26 cellular contexts compared by ENCODE assay signal in the genomic region with DNA sequence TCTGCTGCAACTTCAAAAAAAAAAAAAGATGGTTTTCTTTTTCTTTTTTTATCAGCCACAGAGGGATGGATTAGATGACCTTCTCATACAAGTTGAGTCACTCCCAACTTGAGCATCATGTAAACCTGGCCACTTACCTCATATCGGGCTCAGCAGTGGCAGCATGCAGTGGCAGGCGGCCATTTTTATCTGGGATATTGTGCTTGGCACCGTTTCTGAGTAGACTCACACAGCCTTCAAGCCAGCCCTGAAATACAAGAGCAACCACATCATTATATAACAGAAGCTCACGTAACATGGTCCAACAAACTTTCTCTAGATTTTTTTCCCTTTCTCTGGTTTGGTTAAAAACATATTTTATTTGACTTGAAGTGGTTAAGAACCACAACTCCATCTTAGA.
DNase-seq lines count a peak whose midpoint lies in the region; ATAC-seq, FAIRE-seq and TF ChIP-seq lines count a peak whose summit lies in the region.
"Had no signal": no experiment of that assay in that cellular context is flagged by ENCODE, and none has a peak within 500 bp of the region (broad histone marks: within the 10 kb centered on the region; RNA-seq: fewer than 3 reads in every experiment).

No MANE protein-coding gene starts in this region.

- H3K4me2 ChIP-seq in astrocyte (ENCODE audit: low read length): no peak overlapping the region
- H3K4me2 ChIP-seq in skeletal muscle satellite cell (ENCODE audit: low read length): peak overlapping the region; percentile 14

- TF ChIP-seq CTCF in astrocyte (IDR thresholded peaks at IDR 0.05; ENCODE audit: insufficient read depth, low read depth, low read length): no peak
- no peak for TF ChIP-seq CTCF in fibroblast of the aortic adventitia (IDR thresholded peaks at IDR 0.05; ENCODE audit: insufficient read depth, low read length)

- no peaks in the 10 kb centered on the region for H3K9me3 ChIP-seq in astrocyte (ENCODE audit: insufficient read depth, low read depth, low read length)
- no peaks in the 10 kb centered on the region for H3K9me3 ChIP-seq in skeletal muscle satellite cell (replicated peaks; ENCODE audit: low read length)
- H3K9me3 ChIP-seq: tibial nerve had no signal

- H3K4me3 ChIP-seq in astrocyte (ENCODE audit: insufficient read depth, low read depth, low read length) (no peak overlapping the region), fibroblast of the aortic adventitia (ENCODE audit: low read depth, low read length) (no peak overlapping the region), skeletal muscle satellite cell (ENCODE audit: low read length) (no peak overlapping the region)
- H3K4me3 ChIP-seq: tibial nerve had no signal

- no peak for TF ChIP-seq POLR2A in GM12892 (IDR thresholded peaks at IDR 0.05; ENCODE audit: low read depth, low read length)

- POLR2A ChIA-PET in naive thymus-derived CD8-positive, alpha-beta T cell (lab: Charles Lee): no interaction called here

- H3K4me1 Mint-ChIP-seq in astrocyte (ENCODE audit: low read depth, unreplicated experiment): peaks cover 13% of the 10 kb centered on the region
- peaks cover 18 to 33% (median 24%) of the 10 kb centered on the region in 4 donors for H3K4me1 Mint-ChIP-seq in naive thymus-derived CD8-positive, alpha-beta T cell
- H3K4me1 Mint-ChIP-seq: central memory CD8-positive, alpha-beta T cell had no signal

- H4K20me1 ChIP-seq in astrocyte (ENCODE audit: insufficient read depth, low read length): no peaks in the 10 kb centered on the region

- H3K36me3 ChIP-seq in astrocyte (ENCODE audit: insufficient read depth, low read length) (no peaks in the 10 kb centered on the region), skeletal muscle satellite cell (ENCODE audit: insufficient read depth, low read length) (no peaks in the 10 kb centered on the region)
- H3K36me3 ChIP-seq: tibial nerve had no signal

- peak overlapping the region; percentile 64 for H3K27ac ChIP-seq in astrocyte (ENCODE audit: low read depth, low read length)
- H3K27ac ChIP-seq: parathyroid adenoma, RWPE1, VCaP had no signal

- peaks cover 2% of the 10 kb centered on the region for H3K27me3 Mint-ChIP-seq in astrocyte (ENCODE audit: low read depth, unreplicated experiment)
- H3K27me3 Mint-ChIP-seq in naive thymus-derived CD8-positive, alpha-beta T cell: no peaks in the 10 kb centered on the region

- H3K36me3 Mint-ChIP-seq in astrocyte (ENCODE audit: low read depth, unreplicated experiment): no peaks in the 10 kb centered on the region
- H3K36me3 Mint-ChIP-seq in naive thymus-derived CD8-positive, alpha-beta T cell: no peaks in the 10 kb centered on the region
- H3K36me3 Mint-ChIP-seq: activated CD4-positive, alpha-beta memory T cell treated with anti-CD3 and anti-CD28 coated beads for 36 hours; activated naive CD4-positive, alpha-beta T cell treated with anti-CD3 and anti-CD28 coated beads, Interleukin-2, amount 50 U/mL, for 72 hours; CD4-positive, CD25-positive, alpha-beta regulatory T cell had no signal

- H3K9me3 Mint-ChIP-seq in astrocyte (ENCODE audit: unreplicated experiment): no peaks in the 10 kb centered on the region
- no peaks in the 10 kb centered on the region for H3K9me3 Mint-ChIP-seq in naive thymus-derived CD8-positive, alpha-beta T cell
- H3K9me3 Mint-ChIP-seq: activated CD4-positive, alpha-beta memory T cell treated with anti-CD3 and anti-CD28 coated beads for 36 hours; activated T-cell treated with anti-CD3 and anti-CD28 coated beads, Interleukin-2, amount 50 U/mL, for 4 hours; CD4-positive, CD25-positive, alpha-beta regulatory T cell; central memory CD8-positive, alpha-beta T cell; effector memory CD8-positive, alpha-beta T cell had no signal

- H3K27me3 ChIP-seq in astrocyte (ENCODE audit: insufficient read depth, low read length) (no peaks in the 10 kb centered on the region), skeletal muscle satellite cell (ENCODE audit: control insufficient read depth, insufficient read depth, low read length) (no peaks in the 10 kb centered on the region)
- H3K27me3 ChIP-seq: tibial nerve had no signal

- no peaks in the 10 kb centered on the region for H3K79me2 ChIP-seq in astrocyte (ENCODE audit: insufficient read depth, low read length)
- H3K79me2 ChIP-seq: parathyroid adenoma had no signal

- no peak for ATAC-seq in naive thymus-derived CD8-positive, alpha-beta T cell
- ATAC-seq: activated naive CD4-positive, alpha-beta T cell treated with anti-CD3 and anti-CD28 coated beads, Interleukin-2, amount 50 U/mL, for 72 hours; activated T-cell treated with anti-CD3 and anti-CD28 coated beads, Interleukin-2, amount 50 U/mL, for 4 hours; effector memory CD8-positive, alpha-beta T cell had no signal

- no peak overlapping the region for H3K4me3 Mint-ChIP-seq in astrocyte (ENCODE audit: unreplicated experiment)
- no peak overlapping the region for H3K4me3 Mint-ChIP-seq in naive thymus-derived CD8-positive, alpha-beta T cell
- H3K4me3 Mint-ChIP-seq: activated CD4-positive, alpha-beta memory T cell treated with anti-CD3 and anti-CD28 coated beads for 36 hours; activated T-cell treated with anti-CD3 and anti-CD28 coated beads, Interleukin-2, amount 50 U/mL, for 4 hours; CD4-positive, CD25-positive, alpha-beta regulatory T cell; central memory CD8-positive, alpha-beta T cell; effector memory CD8-positive, alpha-beta T cell had no signal

- H3K4me1 ChIP-seq in astrocyte (ENCODE audit: insufficient read depth, low read length) (peaks cover 32% of the 10 kb centered on the region), skeletal muscle satellite cell (ENCODE audit: control insufficient read depth, insufficient read depth, low read length) (peaks cover 39% of the 10 kb centered on the region)

- DNase-seq in GM03348 (ENCODE audit: low spot score): peak; percentile 47
- peak; percentile 95 for DNase-seq in astrocyte (ENCODE audit: low read depth)
- DNase-seq in fibroblast of the aortic adventitia (ENCODE audit: low read depth): peak; percentile 97
- no peak for DNase-seq in NCI-H2081 (lab: John Stamatoyannopoulos, UW)
- no peak for DNase-seq in naive thymus-derived CD8-positive, alpha-beta T cell
- no peak for DNase-seq in NCI-H226
- no peak for DNase-seq in GM12892 (ENCODE audit: insufficient read length)
- DNase-seq: activated CD4-positive, alpha-beta memory T cell treated with anti-CD3 and anti-CD28 coated beads for 36 hours; activated T-cell treated with anti-CD3 and anti-CD28 coated beads, Interleukin-2, amount 50 U/mL, for 4 hours; CD4-positive, CD25-positive, alpha-beta regulatory T cell; DMS53; effector memory CD8-positive, alpha-beta T cell; foreskin melanocyte; HCEC 1CT; NCI-H1694 treated with DMSO at 0.1 percent for 48 hours; NCI-H446; small intestine; stimulated activated CD4-positive, alpha-beta T cell treated with anti-CD3 and anti-CD28 coated beads, Interleukin-4, amount 100 ng/mL, for 4 hours had no signal

- FAIRE-seq in astrocyte (lab: Jason Lieb, UNC) (no peak), GM12892 (lab: Jason Lieb, UNC) (no peak)
- FAIRE-seq: GM18507, small intestine had no signal

- no peak overlapping the region for H2AFZ ChIP-seq in astrocyte (ENCODE audit: low read depth, low read length)
- H2AFZ ChIP-seq: parathyroid adenoma had no signal

- H3K9ac ChIP-seq in astrocyte (ENCODE audit: low read length): no peak overlapping the region
- no peak overlapping the region for H3K9ac ChIP-seq in skeletal muscle satellite cell (ENCODE audit: low read depth, low read length)
- H3K9ac ChIP-seq: parathyroid adenoma had no signal

- no peak overlapping the region for H3K27ac Mint-ChIP-seq in astrocyte (ENCODE audit: unreplicated experiment)
- H3K27ac Mint-ChIP-seq in naive thymus-derived CD8-positive, alpha-beta T cell: no peak overlapping the region
- H3K27ac Mint-ChIP-seq: activated CD4-positive, alpha-beta memory T cell treated with anti-CD3 and anti-CD28 coated beads for 36 hours; activated naive CD4-positive, alpha-beta T cell treated with anti-CD3 and anti-CD28 coated beads, Interleukin-2, amount 50 U/mL, for 72 hours; CD4-positive, CD25-positive, alpha-beta regulatory T cell; effector memory CD8-positive, alpha-beta T cell had no signal

Comparison
In these comparisons a context has a peak if more than half of its experiments do, and no peak if none do; other contexts are left out.
1. DNase-seq: peak in GM03348 (single experiment), astrocyte (single experiment) and fibroblast of the aortic adventitia (single experiment); none in NCI-H2081 (0 of 2), naive thymus-derived CD8-positive, alpha-beta T cell (0 of 10), NCI-H226 (single experiment) and GM12892 (single experiment).